In genomic region chr11:94604496-94604895, GRCh38 we compare ENCODE assay signal across 2 cellular contexts.
TF ChIP-seq lines count a peak whose summit lies in the region.

No MANE protein-coding gene starts in this region.

TF ChIP-seq in IMR-90, 13 proteins besides CTCF, POLR2A, EP300 and RAD21:
- TF ChIP-seq CEBPB (IDR thresholded peaks at IDR 0.05; ENCODE audit: low read depth, low read length) = peak; percentile 21; the same call in 1 of the 2 replicates
- no peak for TF ChIP-seq RCOR1 (IDR thresholded peaks at IDR 0.05; ENCODE audit: insufficient replicate concordance, low read length)
- TF ChIP-seq MAZ (IDR thresholded peaks at IDR 0.05; ENCODE audit: borderline replicate concordance, low read depth, low read length) = no peak
- TF ChIP-seq MXI1 (IDR thresholded peaks at IDR 0.05; ENCODE audit: borderline replicate concordance, low read depth, low read length) = no peak
- TF ChIP-seq BHLHE40 (IDR thresholded peaks at IDR 0.05; ENCODE audit: low read depth, low read length) = no peak
- TF ChIP-seq CHD1 (IDR thresholded peaks at IDR 0.05; ENCODE audit: low read depth, low read length) = no peak
- TF ChIP-seq SMC3 (IDR thresholded peaks at IDR 0.05; ENCODE audit: low read depth, low read length) = no peak

TF ChIP-seq in GM12878, 131 proteins besides CTCF, POLR2A, EP300 and RAD21:
- no peak for TF ChIP-seq ZBED1 (IDR thresholded peaks at IDR 0.05; ENCODE audit: borderline replicate concordance)
- no peak for TF ChIP-seq MEF2A (IDR thresholded peaks at IDR 0.05; ENCODE audit: insufficient read depth, low read depth, low read length)
- no peak for TF ChIP-seq SRF (IDR thresholded peaks at IDR 0.05; ENCODE audit: low read depth in 2 of 2, low read length in 2 of 2)
- no peak for TF ChIP-seq NR2C1 (IDR thresholded peaks at IDR 0.05)
- TF ChIP-seq REST (IDR thresholded peaks at IDR 0.05; ENCODE audit: low read depth, low read length) = no peak
- no peak for TF ChIP-seq CBFB (IDR thresholded peaks at IDR 0.05; ENCODE audit: low read depth)
- TF ChIP-seq CBX3 (IDR thresholded peaks at IDR 0.05; ENCODE audit: borderline replicate concordance, low read depth) = no peak
- no peak for TF ChIP-seq HDAC6 (IDR thresholded peaks at IDR 0.05; ENCODE audit: unreplicated experiment)
- no peak for TF ChIP-seq POLR2AphosphoS5 (IDR thresholded peaks at IDR 0.05; ENCODE audit: low read length)
- no peak for TF ChIP-seq PML (IDR thresholded peaks at IDR 0.05; ENCODE audit: low read length)
- no peak for TF ChIP-seq POLR2AphosphoS2 (IDR thresholded peaks at IDR 0.05; ENCODE audit: low read depth, low read length)
- no peak for TF ChIP-seq NR2C2 (IDR thresholded peaks at IDR 0.05; ENCODE audit: borderline replicate concordance, control insufficient read depth, insufficient read length, low read depth)
- TF ChIP-seq SIX5 (IDR thresholded peaks at IDR 0.05; ENCODE audit: low read depth, low read length, severe bottlenecking) = no peak
- TF ChIP-seq MAX (IDR thresholded peaks at IDR 0.05; ENCODE audit: low read depth, low read length) = no peak
- TF ChIP-seq SPI1 (IDR thresholded peaks at IDR 0.05; ENCODE audit: borderline replicate concordance, insufficient read depth, low read depth, low read length) = no peak
- TF ChIP-seq MYC (IDR thresholded peaks at IDR 0.05; ENCODE audit: insufficient read depth, insufficient read length, insufficient replicate concordance, low read length, severe bottlenecking) = no peak
- TF ChIP-seq ESRRA (IDR thresholded peaks at IDR 0.05; ENCODE audit: low read length) = no peak
- no peak for TF ChIP-seq CREM (IDR thresholded peaks at IDR 0.05; ENCODE audit: low read depth)
- no peak for TF ChIP-seq TCF12 (IDR thresholded peaks at IDR 0.05; ENCODE audit: low read depth, low read length)
- TF ChIP-seq CHD2 (IDR thresholded peaks at IDR 0.05; ENCODE audit: borderline replicate concordance, low read depth, low read length) = no peak
